24 cellular contexts compared by ENCODE assay signal in genomic region chr14:76780360-76780759, GRCh38. TPM values are rescaled to one million over a fixed set of nuclear protein-coding genes. Genes with fewer than 3 reads are reported as not detected.
DNase-seq lines count a peak whose midpoint lies in the region; ATAC-seq and TF ChIP-seq lines count a peak whose summit lies in the region.
"Had no signal": no experiment of that assay in that cellular context is flagged by ENCODE, and none has a peak within 500 bp of the region (broad histone marks: within the 10 kb centered on the region; RNA-seq: fewer than 3 reads in every experiment).

No MANE protein-coding gene starts in this region.

- no peaks in the 10 kb centered on the region for H3K27me3 Mint-ChIP-seq in activated naive CD4-positive, alpha-beta T cell treated with anti-CD3 and anti-CD28 coated beads for 36 hours (ENCODE audit: low read depth)
- no peaks in the 10 kb centered on the region for H3K27me3 Mint-ChIP-seq in activated T-helper 1 cell treated with anti-CD3 and anti-CD28 coated beads, Interleukin-12 subunit alpha, Interleukin-12 subunit beta, Interleukin-2, Interleukin-4 antibody, amounts not matched to agents 30 ng/mL and 10 ng/mL and 1 ng/mL, durations not matched to agents 14 hours and 24 hours and 36 hours (ENCODE audit: insufficient read depth)
- no peaks in the 10 kb centered on the region for H3K27me3 Mint-ChIP-seq in effector memory CD8-positive, alpha-beta T cell
- no peaks in the 10 kb centered on the region for H3K27me3 Mint-ChIP-seq in progenitor cell of endocrine pancreas
- H3K27me3 Mint-ChIP-seq: CD8-positive, alpha-beta memory T cell; naive B cell had no signal

- peaks cover 0 to 5% of the 10 kb centered on the region in 2 donors for H3K36me3 Mint-ChIP-seq in activated naive CD4-positive, alpha-beta T cell treated with anti-CD3 and anti-CD28 coated beads, Interleukin-2, amount 50 U/mL, for 72 hours
- H3K36me3 Mint-ChIP-seq in activated naive CD4-positive, alpha-beta T cell treated with anti-CD3 and anti-CD28 coated beads for 36 hours (ENCODE audit: low read depth): peaks cover 9% of the 10 kb centered on the region
- peaks cover 18% of the 10 kb centered on the region for H3K36me3 Mint-ChIP-seq in activated T-helper 1 cell treated with anti-CD3 and anti-CD28 coated beads, Interleukin-12 subunit alpha, Interleukin-12 subunit beta, Interleukin-2, Interleukin-4 antibody, amounts not matched to agents 30 ng/mL and 10 ng/mL and 1 ng/mL, durations not matched to agents 14 hours and 24 hours and 36 hours (ENCODE audit: low read depth)
- no peaks in the 10 kb centered on the region for H3K36me3 Mint-ChIP-seq in effector memory CD8-positive, alpha-beta T cell (ENCODE audit: insufficient read depth)
- peaks cover 25% of the 10 kb centered on the region for H3K36me3 Mint-ChIP-seq in progenitor cell of endocrine pancreas (ENCODE audit: insufficient read depth)

- peak overlapping the region; percentile 83 to 93 for H3K27ac Mint-ChIP-seq in activated naive CD4-positive, alpha-beta T cell treated with anti-CD3 and anti-CD28 coated beads, Interleukin-2, amount 50 U/mL, for 72 hours
- no peak overlapping the region for H3K27ac Mint-ChIP-seq in activated naive CD4-positive, alpha-beta T cell treated with anti-CD3 and anti-CD28 coated beads for 36 hours
- peak overlapping the region; percentile 31 for H3K27ac Mint-ChIP-seq in activated T-helper 1 cell treated with anti-CD3 and anti-CD28 coated beads, Interleukin-12 subunit alpha, Interleukin-12 subunit beta, Interleukin-2, Interleukin-4 antibody, amounts not matched to agents 30 ng/mL and 10 ng/mL and 1 ng/mL, durations not matched to agents 14 hours and 24 hours and 36 hours
- peak overlapping the region; percentile 13 to 49 for H3K27ac Mint-ChIP-seq in effector memory CD8-positive, alpha-beta T cell
- H3K27ac Mint-ChIP-seq in progenitor cell of endocrine pancreas: peak overlapping the region; percentile 12

- no peaks in the 10 kb centered on the region for H3K9me3 Mint-ChIP-seq in activated naive CD4-positive, alpha-beta T cell treated with anti-CD3 and anti-CD28 coated beads, Interleukin-2, amount 50 U/mL, for 72 hours
- H3K9me3 Mint-ChIP-seq in activated naive CD4-positive, alpha-beta T cell treated with anti-CD3 and anti-CD28 coated beads for 36 hours: no peaks in the 10 kb centered on the region
- H3K9me3 Mint-ChIP-seq in activated T-helper 1 cell treated with anti-CD3 and anti-CD28 coated beads, Interleukin-12 subunit alpha, Interleukin-12 subunit beta, Interleukin-2, Interleukin-4 antibody, amounts not matched to agents 30 ng/mL and 10 ng/mL and 1 ng/mL, durations not matched to agents 14 hours and 24 hours and 36 hours: no peaks in the 10 kb centered on the region
- no peaks in the 10 kb centered on the region for H3K9me3 Mint-ChIP-seq in effector memory CD8-positive, alpha-beta T cell
- no peaks in the 10 kb centered on the region for H3K9me3 Mint-ChIP-seq in progenitor cell of endocrine pancreas (ENCODE audit: low read depth)
- H3K9me3 Mint-ChIP-seq: CD8-positive, alpha-beta memory T cell; naive B cell had no signal

- no peak for DNase-seq in activated naive CD4-positive, alpha-beta T cell treated with anti-CD3 and anti-CD28 coated beads, Interleukin-2, amount 50 U/mL, for 72 hours (ENCODE audit: low spot score in 2 of 2)
- no peak for DNase-seq in activated naive CD4-positive, alpha-beta T cell treated with anti-CD3 and anti-CD28 coated beads for 36 hours
- no peak for DNase-seq in activated T-helper 1 cell treated with anti-CD3 and anti-CD28 coated beads, Interleukin-12 subunit alpha, Interleukin-12 subunit beta, Interleukin-2, Interleukin-4 antibody, amounts not matched to agents 30 ng/mL and 10 ng/mL and 1 ng/mL, durations not matched to agents 14 hours and 24 hours and 36 hours (ENCODE audit: low spot score)
- no peak for DNase-seq in effector memory CD8-positive, alpha-beta T cell
- DNase-seq in progenitor cell of endocrine pancreas (ENCODE audit: low spot score, unreplicated experiment) (no peak), DMS153 treated with DMSO at 0.1 percent for 48 hours (lab: John Stamatoyannopoulos, UW; ENCODE audit: unreplicated experiment) (no peak), cortex of kidney (lab: John Stamatoyannopoulos, UW) (no peak), NCI-H774 (lab: John Stamatoyannopoulos, UW) (no peak)
- DNase-seq: activated CD4-positive, alpha-beta T cell treated with anti-CD3 and anti-CD28 coated beads, Interleukin-2, amount 50 U/mL, for 4 hours; CD8-positive, alpha-beta memory T cell; DMS79; mammary epithelial cell; naive B cell; NCI-H2081 treated with DMSO at 0.1 percent for 48 hours; stomach; upper lobe of right lung had no signal

- peaks cover 19% of the 10 kb centered on the region for H3K4me1 Mint-ChIP-seq in activated naive CD4-positive, alpha-beta T cell treated with anti-CD3 and anti-CD28 coated beads for 36 hours (ENCODE audit: low read depth)
- H3K4me1 Mint-ChIP-seq in activated T-helper 1 cell treated with anti-CD3 and anti-CD28 coated beads, Interleukin-12 subunit alpha, Interleukin-12 subunit beta, Interleukin-2, Interleukin-4 antibody, amounts not matched to agents 30 ng/mL and 10 ng/mL and 1 ng/mL, durations not matched to agents 14 hours and 24 hours and 36 hours (ENCODE audit: low read depth): peaks cover 49% of the 10 kb centered on the region
- peaks cover 12% of the 10 kb centered on the region in 2 donors for H3K4me1 Mint-ChIP-seq in effector memory CD8-positive, alpha-beta T cell (ENCODE audit: low read depth in 2 of 2)
- H3K4me1 Mint-ChIP-seq in progenitor cell of endocrine pancreas (ENCODE audit: low read depth): peaks cover 2% of the 10 kb centered on the region

- H3K4me3 Mint-ChIP-seq in activated naive CD4-positive, alpha-beta T cell treated with anti-CD3 and anti-CD28 coated beads for 36 hours: no peak overlapping the region
- H3K4me3 Mint-ChIP-seq in activated T-helper 1 cell treated with anti-CD3 and anti-CD28 coated beads, Interleukin-12 subunit alpha, Interleukin-12 subunit beta, Interleukin-2, Interleukin-4 antibody, amounts not matched to agents 30 ng/mL and 10 ng/mL and 1 ng/mL, durations not matched to agents 14 hours and 24 hours and 36 hours: no peak overlapping the region
- H3K4me3 Mint-ChIP-seq in effector memory CD8-positive, alpha-beta T cell: no peak overlapping the region
- H3K4me3 Mint-ChIP-seq in progenitor cell of endocrine pancreas (ENCODE audit: low read depth): no peak overlapping the region

- intact Hi-C loops in activated naive CD4-positive, alpha-beta T cell treated with anti-CD3 and anti-CD28 coated beads for 36 hours (cut with micrococcal nuclease): no loop called here
- intact Hi-C loops in activated T-helper 1 cell treated with anti-CD3 and anti-CD28 coated beads, Interleukin-12 subunit alpha, Interleukin-12 subunit beta, Interleukin-2, Interleukin-4 antibody, amounts not matched to agents 30 ng/mL and 10 ng/mL and 1 ng/mL, durations not matched to agents 14 hours and 24 hours and 36 hours (cut with micrococcal nuclease): no loop called here

- TF ChIP-seq CTCF in progenitor cell of endocrine pancreas (IDR thresholded peaks at IDR 0.05; ENCODE audit: unreplicated experiment): no peak

- CTCF ChIA-PET in activated naive CD4-positive, alpha-beta T cell treated with anti-CD3 and anti-CD28 coated beads for 36 hours (lab: Charles Lee): interaction anchor here (1.7 to 7.7 kb wide), 3 partner anchors 10 to 71 kb away, joined by 6 to 76 read pairs (median 11); no protein-coding TSS in a partner anchor

- no peak for ATAC-seq in activated naive CD4-positive, alpha-beta T cell treated with anti-CD3 and anti-CD28 coated beads, Interleukin-2, amount 50 U/mL, for 72 hours
- ATAC-seq in effector memory CD8-positive, alpha-beta T cell (replicated peaks): no peak
- ATAC-seq: GM12878, upper lobe of right lung had no signal

RNA-seq across cellular contexts. Expression of gene VASH1, which starts 19.1 kb away (rescaled TPM):
- total RNA-seq in activated naive CD4-positive, alpha-beta T cell treated with anti-CD3 and anti-CD28 coated beads, Interleukin-2, amount 50 U/mL, for 72 hours: 1 to 10 TPM; 1.8 to 6.5 TPM
- 1 to 10 TPM in 1 of 2 experiments, under 1 TPM in 1; 0.86 to 1.2 TPM for total RNA-seq in activated naive CD4-positive, alpha-beta T cell treated with anti-CD3 and anti-CD28 coated beads for 36 hours
- 6.1 and 7.1 TPM in 2 replicates for total RNA-seq in activated T-helper 1 cell treated with anti-CD3 and anti-CD28 coated beads, Interleukin-12 subunit alpha, Interleukin-12 subunit beta, Interleukin-2, Interleukin-4 antibody, amounts not matched to agents 30 ng/mL and 10 ng/mL and 1 ng/mL, durations not matched to agents 14 hours and 24 hours and 36 hours
- 37.1 and 43.2 TPM in 2 replicates for total RNA-seq in progenitor cell of endocrine pancreas

RNA-seq across cellular contexts. Expression of gene ANGEL1, which starts 32.3 kb away (rescaled TPM):
- 10 to 100 TPM; 14.6 to 15.4 TPM for total RNA-seq in activated naive CD4-positive, alpha-beta T cell treated with anti-CD3 and anti-CD28 coated beads, Interleukin-2, amount 50 U/mL, for 72 hours
- 10 to 100 TPM; 17.0 to 19.8 TPM for total RNA-seq in activated naive CD4-positive, alpha-beta T cell treated with anti-CD3 and anti-CD28 coated beads for 36 hours
- 14.1 and 14.8 TPM in 2 replicates for total RNA-seq in activated T-helper 1 cell treated with anti-CD3 and anti-CD28 coated beads, Interleukin-12 subunit alpha, Interleukin-12 subunit beta, Interleukin-2, Interleukin-4 antibody, amounts not matched to agents 30 ng/mL and 10 ng/mL and 1 ng/mL, durations not matched to agents 14 hours and 24 hours and 36 hours
- total RNA-seq in progenitor cell of endocrine pancreas: 121 and 129 TPM in 2 replicates

RNA-seq across cellular contexts. Expression of gene LRRC74A, which starts 45.8 kb away (rescaled TPM):
- total RNA-seq in activated naive CD4-positive, alpha-beta T cell treated with anti-CD3 and anti-CD28 coated beads, Interleukin-2, amount 50 U/mL, for 72 hours: not detected
- total RNA-seq in activated naive CD4-positive, alpha-beta T cell treated with anti-CD3 and anti-CD28 coated beads for 36 hours: not detected
- total RNA-seq in activated T-helper 1 cell treated with anti-CD3 and anti-CD28 coated beads, Interleukin-12 subunit alpha, Interleukin-12 subunit beta, Interleukin-2, Interleukin-4 antibody, amounts not matched to agents 30 ng/mL and 10 ng/mL and 1 ng/mL, durations not matched to agents 14 hours and 24 hours and 36 hours: not detected in 2 replicates
- not detected in 2 replicates for total RNA-seq in progenitor cell of endocrine pancreas
- total RNA-seq: breast epithelium; CD8-positive, alpha-beta memory T cell; dermis microvascular lymphatic vessel endothelial cell; epithelial cell of proximal tubule; GM12878; H1; IMR-90; M059J; mammary epithelial cell; skeletal muscle tissue; stomach; upper lobe of right lung had no signal
